Comparison of ENCODE assay signal across 11 cellular contexts in genomic region chr20:1830240-1830639, GRCh38.
DNase-seq lines count a peak whose midpoint lies in the region; ATAC-seq and TF ChIP-seq lines count a peak whose summit lies in the region.
"Had no signal": no experiment of that assay in that cellular context is flagged by ENCODE, and none has a peak within 500 bp of the region (broad histone marks: within the 10 kb centered on the region; RNA-seq: fewer than 3 reads in every experiment).

No MANE protein-coding gene starts in this region.

- H3K4me1 Mint-ChIP-seq in endothelial cell (ENCODE audit: unreplicated experiment) = peaks cover 33% of the 10 kb centered on the region

- TF ChIP-seq CTCF in HEK293 (tag by site-specific recombination; IDR thresholded peaks at IDR 0.05) (no peak), endothelial cell (IDR thresholded peaks at IDR 0.05; ENCODE audit: unreplicated experiment) (no peak)

- no peak overlapping the region for H3K27ac ChIP-seq in HEK293 (ENCODE audit: extremely low read depth, low read depth, low read length)
- H3K27ac ChIP-seq: ascending aorta, prostate gland had no signal

- POLR2A ChIA-PET in HEK293 (lab: Yijun Ruan, JAX) = no interaction called here

- H3K4me3 ChIP-seq in HEK293 (ENCODE audit: low read depth, low read length) = no peak overlapping the region
- H3K4me3 ChIP-seq: ascending aorta, prostate gland had no signal

- H3K4me1 ChIP-seq in HEK293 (ENCODE audit: control insufficient read depth, insufficient read depth, low read length) = no peaks in the 10 kb centered on the region
- H3K4me1 ChIP-seq: prostate gland had no signal

- H3K4me3 Mint-ChIP-seq in endothelial cell (ENCODE audit: unreplicated experiment) = no peak overlapping the region
- H3K4me3 Mint-ChIP-seq: type B pancreatic cell had no signal

- H3K27ac Mint-ChIP-seq in endothelial cell (ENCODE audit: unreplicated experiment) = no peak overlapping the region
- H3K27ac Mint-ChIP-seq: type B pancreatic cell had no signal

- no peaks in the 10 kb centered on the region for H3K9me3 Mint-ChIP-seq in endothelial cell (ENCODE audit: unreplicated experiment)
- H3K9me3 Mint-ChIP-seq: type B pancreatic cell had no signal

- ATAC-seq in GM21447 (IDR thresholded peaks at IDR 0.05; ENCODE audit: unreplicated experiment) (no peak), HG03571 (IDR thresholded peaks at IDR 0.05; ENCODE audit: unreplicated experiment) (no peak)

- CTCF ChIA-PET in HEK293 (lab: Yijun Ruan, JAX) = no interaction called here

- H3K36me3 ChIP-seq in HEK293 (ENCODE audit: control insufficient read depth in 2 of 2, insufficient read depth in 1 of 2, low read length in 2 of 2) = no peaks in the 10 kb centered on the region
- H3K36me3 ChIP-seq: ascending aorta, prostate gland had no signal

- no peaks in the 10 kb centered on the region for H3K9me3 ChIP-seq in HEK293 (ENCODE audit: control insufficient read depth, insufficient read depth, low read depth, low read length)
- H3K9me3 ChIP-seq: ascending aorta, prostate gland had no signal

- peaks cover 4% of the 10 kb centered on the region for H3K36me3 Mint-ChIP-seq in endothelial cell (ENCODE audit: low read depth, unreplicated experiment)
- H3K36me3 Mint-ChIP-seq: type B pancreatic cell had no signal

- DNase-seq in anterior cingulate cortex (lab: John Stamatoyannopoulos, UW) (peak in 52 of 58 donors; percentile 29 to 84 (median 60)), hepatic stellate cell (ENCODE audit: low spot score) (peak; percentile 97), smooth muscle cell of the brain vasculature (ENCODE audit: low read depth, low spot score) (peak; percentile 56), NCI-H82 (lab: John Stamatoyannopoulos, UW) (no peak), endothelial cell (ENCODE audit: low spot score) (no peak)

- H3K27me3 Mint-ChIP-seq in endothelial cell (ENCODE audit: unreplicated experiment) = peaks cover 6% of the 10 kb centered on the region

TF ChIP-seq in HEK293, 187 proteins besides CTCF, POLR2A, EP300 and RAD21:
- TF ChIP-seq HOXC10 (CRISPR knock-in tag; IDR thresholded peaks at IDR 0.05) (no peak), ZNF19 (tag by site-specific recombination; IDR thresholded peaks at IDR 0.05; ENCODE audit: low read depth) (no peak), ZNF335 (tag by site-specific recombination; conservative IDR thresholded peaks at IDR 0.05) (peak; percentile 43)

Comparison
In these comparisons a context has a peak if more than half of its experiments do, and no peak if none do; other contexts are left out.
1. DNase-seq: peak in anterior cingulate cortex (52 of 58), hepatic stellate cell (single experiment) and smooth muscle cell of the brain vasculature (single experiment); none in NCI-H82 (single experiment) and endothelial cell (single experiment).